16 cellular contexts compared by ENCODE assay signal in the genomic region with DNA sequence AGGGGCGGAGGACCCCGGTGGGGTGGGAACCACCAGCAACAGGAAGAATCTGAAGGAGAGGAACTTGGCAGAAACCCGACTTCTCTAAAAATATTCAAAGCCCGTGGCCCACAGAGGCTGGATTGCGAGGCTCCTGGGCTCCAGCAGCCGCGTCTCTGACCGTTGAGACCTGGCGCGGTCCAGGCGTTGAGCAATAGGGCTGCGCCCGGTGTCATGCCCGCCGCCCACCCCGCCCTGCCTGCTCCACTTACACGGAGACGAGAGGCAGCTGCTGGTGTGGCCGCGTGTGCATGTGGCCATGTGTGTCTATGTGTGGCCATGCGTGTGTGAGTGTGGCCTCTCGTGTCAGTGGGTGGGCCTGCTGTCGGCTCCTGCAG.
A peak's percentile ranks its signal among the peaks of the same experiment; 100 is the strongest.
DNase-seq lines count a peak whose midpoint lies in the region; ATAC-seq lines count a peak whose summit lies in the region.
"Had no signal": no experiment of that assay in that cellular context is flagged by ENCODE, and none has a peak within 500 bp of the region (broad histone marks: within the 10 kb centered on the region; RNA-seq: fewer than 3 reads in every experiment).

No MANE protein-coding gene starts in this region.

- H3K27ac ChIP-seq in aorta (ENCODE audit: low read depth in 1 of 2, low read length in 2 of 2): no peak overlapping the region
- H3K27ac ChIP-seq: prostate gland, suprapubic skin had no signal

- DNase-seq in NOMO-1 (lab: John Stamatoyannopoulos, UW; ENCODE audit: unreplicated experiment in 2 of 2) (peak; percentile 90 to 93), medulla oblongata (ENCODE audit: extremely low spot score) (peak; percentile 54), aorta (peak; percentile 79), GM03348 (ENCODE audit: low spot score) (no peak)
- no peak for DNase-seq in naive thymus-derived CD8-positive, alpha-beta T cell
- DNase-seq: activated CD4-positive, alpha-beta T cell treated with anti-CD3 and anti-CD28 coated beads for 1 hour; activated CD8-positive, alpha-beta memory T cell treated with anti-CD3 and anti-CD28 coated beads, Interleukin-2, amount 50 U/mL, for 48 hours; CD4-positive, alpha-beta memory T cell; effector CD8-positive, alpha-beta T cell; NCI-H1092 had no signal

- no peaks in the 10 kb centered on the region for H3K36me3 Mint-ChIP-seq in dendritic cell treated with granulocyte-macrophage colony-stimulating factor and Interleukin-4, amounts not matched to agents 40 ng/mL and 50 ng/mL, for 4 days (ENCODE audit: low read depth)
- no peaks in the 10 kb centered on the region for H3K36me3 Mint-ChIP-seq in naive thymus-derived CD8-positive, alpha-beta T cell
- H3K36me3 Mint-ChIP-seq: activated naive CD4-positive, alpha-beta T cell treated with anti-CD3 and anti-CD28 coated beads, Interleukin-2, amount 50 U/mL, for 24 hours; CD4-positive, alpha-beta memory T cell; T-cell had no signal

- peak overlapping the region; percentile 89 for H3K27ac Mint-ChIP-seq in dendritic cell treated with granulocyte-macrophage colony-stimulating factor and Interleukin-4, amounts not matched to agents 40 ng/mL and 50 ng/mL, for 4 days
- H3K27ac Mint-ChIP-seq in naive thymus-derived CD8-positive, alpha-beta T cell: no peak overlapping the region
- H3K27ac Mint-ChIP-seq: activated naive CD4-positive, alpha-beta T cell treated with anti-CD3 and anti-CD28 coated beads, Interleukin-2, amount 50 U/mL, for 24 hours; CD4-positive, alpha-beta memory T cell; T-cell had no signal

- peaks cover 93% of the 10 kb centered on the region for H3K4me1 Mint-ChIP-seq in dendritic cell treated with granulocyte-macrophage colony-stimulating factor and Interleukin-4, amounts not matched to agents 40 ng/mL and 50 ng/mL, for 4 days (ENCODE audit: low read depth)
- peaks cover 0 to 59% (median 6%) of the 10 kb centered on the region in 4 donors for H3K4me1 Mint-ChIP-seq in naive thymus-derived CD8-positive, alpha-beta T cell

- no peaks in the 10 kb centered on the region for H3K27me3 ChIP-seq in aorta (ENCODE audit: control insufficient read depth in 1 of 2, insufficient read depth in 2 of 2, low read length in 1 of 2)

- peaks cover 2% of the 10 kb centered on the region for H3K27me3 Mint-ChIP-seq in dendritic cell treated with granulocyte-macrophage colony-stimulating factor and Interleukin-4, amounts not matched to agents 40 ng/mL and 50 ng/mL, for 4 days
- H3K27me3 Mint-ChIP-seq in naive thymus-derived CD8-positive, alpha-beta T cell: peaks cover 1 to 11% (median 8%) of the 10 kb centered on the region in 5 donors
- H3K27me3 Mint-ChIP-seq: activated naive CD4-positive, alpha-beta T cell treated with anti-CD3 and anti-CD28 coated beads, Interleukin-2, amount 50 U/mL, for 24 hours had no signal

- no peak for ATAC-seq in aorta (ENCODE audit: low FRiP score)
- ATAC-seq in naive thymus-derived CD8-positive, alpha-beta T cell: no peak
- ATAC-seq in HG02610 (IDR thresholded peaks at IDR 0.05; ENCODE audit: unreplicated experiment): no peak
- ATAC-seq: T-cell had no signal

- POLR2A ChIA-PET in naive thymus-derived CD8-positive, alpha-beta T cell (lab: Charles Lee): interaction anchor here (1.1 kb wide), 1 partner anchor 161 kb away, joined by 4 read pairs; no protein-coding TSS in a partner anchor

- intact Hi-C loops in dendritic cell treated with granulocyte-macrophage colony-stimulating factor and Interleukin-4, amounts not matched to agents 40 ng/mL and 50 ng/mL, for 4 days (cut with micrococcal nuclease): loop anchor here (5.0 kb wide), 1 partner anchor 75 kb away; no protein-coding TSS in a partner anchor
- intact Hi-C loops in aorta (cut with DNase I): loop anchor here in 1 of 2 donors (10.0 kb wide), 1 partner anchor 158 kb away; no protein-coding TSS in a partner anchor

- H3K9me3 ChIP-seq in aorta (ENCODE audit: control insufficient read depth, low read length): no peaks in the 10 kb centered on the region
- H3K9me3 ChIP-seq: prostate gland, suprapubic skin had no signal

- H3K4me1 ChIP-seq in aorta (ENCODE audit: control insufficient read depth in 1 of 2, insufficient read depth in 2 of 2, low read length in 2 of 2): no peaks in the 10 kb centered on the region
- H3K4me1 ChIP-seq: prostate gland, suprapubic skin had no signal

- no peak overlapping the region for H3K4me3 ChIP-seq in aorta (ENCODE audit: low read length in 2 of 2)
- H3K4me3 ChIP-seq: prostate gland, suprapubic skin had no signal

- WGBS in aorta, 2 donors: 58 to 68% methylated on average over 22 to 23 of the region's 23 CpGs

- H3K9me3 Mint-ChIP-seq in dendritic cell treated with granulocyte-macrophage colony-stimulating factor and Interleukin-4, amounts not matched to agents 40 ng/mL and 50 ng/mL, for 4 days: no peaks in the 10 kb centered on the region
- H3K9me3 Mint-ChIP-seq in naive thymus-derived CD8-positive, alpha-beta T cell: no peaks in the 10 kb centered on the region
- H3K9me3 Mint-ChIP-seq: activated naive CD4-positive, alpha-beta T cell treated with anti-CD3 and anti-CD28 coated beads, Interleukin-2, amount 50 U/mL, for 24 hours; CD4-positive, alpha-beta memory T cell; T-cell had no signal

- H3K36me3 ChIP-seq in aorta (ENCODE audit: control insufficient read depth in 1 of 2, insufficient read depth in 2 of 2, low read length in 1 of 2): no peaks in the 10 kb centered on the region
- H3K36me3 ChIP-seq: prostate gland, suprapubic skin had no signal

- no peak overlapping the region for H3K4me3 Mint-ChIP-seq in dendritic cell treated with granulocyte-macrophage colony-stimulating factor and Interleukin-4, amounts not matched to agents 40 ng/mL and 50 ng/mL, for 4 days
- no peak overlapping the region for H3K4me3 Mint-ChIP-seq in naive thymus-derived CD8-positive, alpha-beta T cell
- H3K4me3 Mint-ChIP-seq: activated naive CD4-positive, alpha-beta T cell treated with anti-CD3 and anti-CD28 coated beads, Interleukin-2, amount 50 U/mL, for 24 hours; CD4-positive, alpha-beta memory T cell; T-cell had no signal

Comparison
In these comparisons a context has a peak if more than half of its experiments do, and no peak if none do; other contexts are left out.
1. DNase-seq: peak in NOMO-1 (2 of 2), medulla oblongata (single experiment) and aorta (2 of 2); none in GM03348 (single experiment) and naive thymus-derived CD8-positive, alpha-beta T cell (0 of 10).